Comparison of ENCODE assay signal across 22 cellular contexts in genomic region chr1:46484783-46485490, GRCh38. TPM values are rescaled to one million over a fixed set of nuclear protein-coding genes. Genes with fewer than 3 reads are reported as not detected.
DNase-seq lines count a peak whose midpoint lies in the region; ATAC-seq and TF ChIP-seq lines count a peak whose summit lies in the region.
"Had no signal": no experiment of that assay in that cellular context is flagged by ENCODE, and none has a peak within 500 bp of the region (broad histone marks: within the 10 kb centered on the region; RNA-seq: fewer than 3 reads in every experiment).

No MANE protein-coding gene starts in this region.

- no peaks in the 10 kb centered on the region for H3K36me3 Mint-ChIP-seq in chondrocyte (ENCODE audit: low read depth)
- H3K36me3 Mint-ChIP-seq: CD4-positive, alpha-beta memory T cell had no signal

- H3K36me3 ChIP-seq in HEK293 (ENCODE audit: control insufficient read depth in 2 of 2, insufficient read depth in 1 of 2, low read length in 2 of 2) = no peaks in the 10 kb centered on the region
- no peaks in the 10 kb centered on the region for H3K36me3 ChIP-seq in mesendoderm (ENCODE audit: control insufficient read depth, insufficient read depth, low read length)
- no peaks in the 10 kb centered on the region for H3K36me3 ChIP-seq in aorta (ENCODE audit: control insufficient read depth in 1 of 2, insufficient read depth in 2 of 2, low read length in 1 of 2)
- H3K36me3 ChIP-seq: BLaER1 treated with 17β-estradiol and CSF1 and Interleukin-3, amounts not matched to agents 10 nM and 100 nM; HAP-1; Peyer's patch had no signal

- H3K56ac ChIP-seq in mesendoderm (ENCODE audit: low read length) = no peak overlapping the region

- no peak overlapping the region for H3K4me3 ChIP-seq in HEK293 (ENCODE audit: low read depth, low read length)
- no peak overlapping the region for H3K4me3 ChIP-seq in mesendoderm (ENCODE audit: low read length)
- no peak overlapping the region for H3K4me3 ChIP-seq in aorta (ENCODE audit: low read length in 2 of 2)
- H3K4me3 ChIP-seq: BLaER1 treated with 17β-estradiol and CSF1 and Interleukin-3, amounts not matched to agents 10 nM and 100 nM; HAP-1; Peyer's patch had no signal

- DNase-seq in chondrocyte (ENCODE audit: low spot score) (peak; percentile 47), mesendoderm (no peak), aorta (peak; percentile 11 to 36), RKO (ENCODE audit: low spot score) (no peak), globus pallidus (ENCODE audit: low spot score) (no peak), GM10248 (ENCODE audit: extremely low spot score) (no peak)
- DNase-seq: CD4-positive, alpha-beta memory T cell; GDM1; KG1; NCI-H1092; NCI-H1436 treated with DMSO at 0.1 percent for 48 hours; NCI-H1930; NCI-H226; NCI-H510A treated with DMSO at 0.1 percent for 48 hours; NCI-H748 treated with DMSO at 0.1 percent for 48 hours; Peyer's patch; Right ventricle myocardium superior had no signal

- no peak overlapping the region for H2AK5ac ChIP-seq in mesendoderm (ENCODE audit: low read length)

- CTCF ChIA-PET in HEK293 (lab: Yijun Ruan, JAX) (interaction anchor here (0.6 to 18.9 kb wide), 5 partner anchors 16 to 264 kb away, joined by 3 to 418 read pairs (median 5); a partner anchor contains a TSS), GM10248 (lab: Yijun Ruan, JAX) (interaction anchor here (12.7 kb wide), 1 partner anchor 49 kb away, joined by 169 read pairs; a partner anchor contains a TSS)

- peaks cover 50% of the 10 kb centered on the region for H3K27me3 ChIP-seq in mesendoderm (ENCODE audit: insufficient read depth, low read length, poor library complexity)
- H3K27me3 ChIP-seq in aorta (ENCODE audit: control insufficient read depth in 1 of 2, insufficient read depth in 2 of 2, low read length in 1 of 2) = no peaks in the 10 kb centered on the region

- POLR2A ChIA-PET in HEK293 (lab: Yijun Ruan, JAX) = no interaction called here
- POLR2A ChIA-PET in GM10248 (lab: Yijun Ruan, JAX) = no interaction called here

- H3K9me3 Mint-ChIP-seq in chondrocyte (ENCODE audit: low read depth) = no peaks in the 10 kb centered on the region
- H3K9me3 Mint-ChIP-seq: CD4-positive, alpha-beta memory T cell had no signal

- intact Hi-C loops in aorta (cut with DNase I) = no loop called here

- H3K27me3 Mint-ChIP-seq in chondrocyte (ENCODE audit: low read depth) = peaks cover 73% of the 10 kb centered on the region

- H3K9me3 ChIP-seq in HEK293 (ENCODE audit: control insufficient read depth, insufficient read depth, low read depth, low read length) (no peaks in the 10 kb centered on the region), aorta (ENCODE audit: control insufficient read depth, low read length) (no peaks in the 10 kb centered on the region)
- H3K9me3 ChIP-seq: BLaER1 treated with 17β-estradiol and CSF1 and Interleukin-3, amounts not matched to agents 10 nM and 100 nM; HAP-1; Peyer's patch had no signal

- no peak overlapping the region for H3K27ac Mint-ChIP-seq in chondrocyte (ENCODE audit: unreplicated experiment)
- H3K27ac Mint-ChIP-seq: CD4-positive, alpha-beta memory T cell had no signal

- no peaks in the 10 kb centered on the region for H3K4me1 ChIP-seq in HEK293 (ENCODE audit: control insufficient read depth, insufficient read depth, low read length)
- H3K4me1 ChIP-seq in mesendoderm (ENCODE audit: control insufficient read depth, low read depth, low read length) = peaks cover 6% of the 10 kb centered on the region
- no peaks in the 10 kb centered on the region for H3K4me1 ChIP-seq in aorta (ENCODE audit: control insufficient read depth in 1 of 2, insufficient read depth in 2 of 2, low read length in 2 of 2)
- H3K4me1 ChIP-seq: HAP-1 had no signal

- no peak overlapping the region for H2BK120ac ChIP-seq in mesendoderm (ENCODE audit: low read depth, low read length)

- H3K4ac ChIP-seq in mesendoderm (ENCODE audit: low read depth, low read length) = no peak overlapping the region

- H2BK5ac ChIP-seq in mesendoderm (ENCODE audit: low read length) = no peak overlapping the region

- H3K27ac ChIP-seq in HEK293 (ENCODE audit: extremely low read depth, low read depth, low read length) = no peak overlapping the region
- H3K27ac ChIP-seq in mesendoderm (ENCODE audit: low read depth, low read length) = no peak overlapping the region
- H3K27ac ChIP-seq in aorta (ENCODE audit: low read depth in 1 of 2, low read length in 2 of 2) = no peak overlapping the region
- H3K27ac ChIP-seq: BLaER1 treated with 17β-estradiol and CSF1 and Interleukin-3, amounts not matched to agents 10 nM and 100 nM; HL-60; Peyer's patch had no signal

- TF ChIP-seq CTCF in HEK293 (tag by site-specific recombination; IDR thresholded peaks at IDR 0.05) = no peak
- no peak for TF ChIP-seq CTCF in chondrocyte (IDR thresholded peaks at IDR 0.05)
- no peak for TF ChIP-seq CTCF in GM10248 (IDR thresholded peaks at IDR 0.05; ENCODE audit: control extremely low read depth, extremely low read depth, low read depth, missing control alignments)

- no peak overlapping the region for H3K4me3 Mint-ChIP-seq in chondrocyte (ENCODE audit: unreplicated experiment)
- H3K4me3 Mint-ChIP-seq: CD4-positive, alpha-beta memory T cell had no signal

- no peak overlapping the region for H3K9ac ChIP-seq in mesendoderm (ENCODE audit: low read length)
- H3K9ac ChIP-seq: BLaER1 treated with 17β-estradiol and CSF1 and Interleukin-3, amounts not matched to agents 10 nM and 100 nM had no signal

- peak overlapping the region; percentile 80 for H3K23ac ChIP-seq in mesendoderm (ENCODE audit: low read length)

- no peak overlapping the region for H4K8ac ChIP-seq in mesendoderm (ENCODE audit: low read depth, low read length)

- H3K79me1 ChIP-seq in mesendoderm (ENCODE audit: low read length) = no peaks in the 10 kb centered on the region

- no peak overlapping the region for H4K5ac ChIP-seq in mesendoderm (ENCODE audit: low read length)

- H3K18ac ChIP-seq in mesendoderm (ENCODE audit: low read length) = no peak overlapping the region

- H3K4me1 Mint-ChIP-seq in chondrocyte (ENCODE audit: low read depth) = peaks cover 11% of the 10 kb centered on the region

- no CpG with 5 or more reads among the region's 14 CpGs for WGBS in mesendoderm (ENCODE audit: extremely low coverage, insufficient coverage, low lambda C conversion rate)
- 40 to 49% methylated on average over 14 of the region's 14 CpGs for WGBS in aorta, 2 donors

- no peak overlapping the region for H3K4me2 ChIP-seq in mesendoderm (ENCODE audit: low read length)
- H3K4me2 ChIP-seq: BLaER1 treated with 17β-estradiol and CSF1 and Interleukin-3, amounts not matched to agents 10 nM and 100 nM had no signal

- H3K79me2 ChIP-seq in mesendoderm (ENCODE audit: control insufficient read depth, insufficient read depth, low read length) = no peaks in the 10 kb centered on the region

- no peak for ATAC-seq in aorta (ENCODE audit: low FRiP score)
- ATAC-seq: HepG2 had no signal

- H2BK15ac ChIP-seq in mesendoderm (replicated peaks; ENCODE audit: low read depth) = no peak overlapping the region

TF ChIP-seq in HEK293, 187 proteins besides CTCF, POLR2A, EP300 and RAD21:
- TF ChIP-seq ZSCAN23 (tag by site-specific recombination; IDR thresholded peaks at IDR 0.05) (no peak), PRDM4 (tag by site-specific recombination; IDR thresholded peaks at IDR 0.05) (no peak), GLIS1 (tag by site-specific recombination; IDR thresholded peaks at IDR 0.05) (0 out of 2 replicates have a peak, but pooled peaks have one; percentile 8)

RNA-seq across cellular contexts. Expression of gene DMBX1, which starts 4.7 kb away (rescaled TPM):
- total RNA-seq in chondrocyte = not detected in 3 replicates
- polyA plus RNA-seq in mesendoderm (2013, experiment 1 of 2) = 0.03 TPM
- polyA plus RNA-seq in mesendoderm (2013, experiment 2 of 2) = 0.03 TPM
- total RNA-seq in aorta = not detected
- under 1 TPM in 1 of 2 donors, not detected in 1; 0.38 TPM for polyA plus RNA-seq in aorta
- total RNA-seq: CD4-positive, alpha-beta memory T cell; HepG2; Peyer's patch; Right ventricle myocardium superior had no signal
- polyA plus RNA-seq: CD4-positive, alpha-beta memory T cell; HepG2 had no signal

Comparison
In these comparisons a context has a peak if more than half of its experiments do, and no peak if none do; other contexts are left out.
1. DNase-seq: peak in chondrocyte (single experiment) and aorta (2 of 2); none in mesendoderm (single experiment), RKO (single experiment), globus pallidus (single experiment) and GM10248 (single experiment).